ENCODE assay signal across 13 cellular contexts in genomic region chr2:229313591-229313990, GRCh38. TPM values are rescaled to one million over a fixed set of nuclear protein-coding genes. Genes with fewer than 3 reads are reported as not detected.
A peak's percentile ranks its signal among the peaks of the same experiment; 100 is the strongest.
DNase-seq lines count a peak whose midpoint lies in the region; ATAC-seq and TF ChIP-seq lines count a peak whose summit lies in the region.
"Had no signal": no experiment of that assay in that cellular context is flagged by ENCODE, and none has a peak within 500 bp of the region (broad histone marks: within the 10 kb centered on the region; RNA-seq: fewer than 3 reads in every experiment).

No MANE protein-coding gene starts in this region.

- no peaks in the 10 kb centered on the region for H3K9me3 ChIP-seq in prostate gland
- H3K9me3 ChIP-seq: colonic mucosa, right lobe of liver had no signal

- no peak overlapping the region for H3K4me3 ChIP-seq in fibroblast of the aortic adventitia (ENCODE audit: low read depth, low read length)
- H3K4me3 ChIP-seq in prostate gland, result no peak overlapping the region
- H3K4me3 ChIP-seq: colonic mucosa, right lobe of liver had no signal

- no peak overlapping the region for H3K27ac ChIP-seq in RWPE1
- no peak overlapping the region for H3K27ac ChIP-seq in prostate gland
- H3K27ac ChIP-seq: colonic mucosa, right lobe of liver had no signal

- no peaks in the 10 kb centered on the region for H3K4me1 ChIP-seq in prostate gland (replicated peaks)
- H3K4me1 ChIP-seq: colonic mucosa, right lobe of liver had no signal

- no peaks in the 10 kb centered on the region for H3K36me3 ChIP-seq in prostate gland
- H3K36me3 ChIP-seq: colonic mucosa, right lobe of liver had no signal

- no peak for TF ChIP-seq POLR2A in prostate gland (IDR thresholded peaks at IDR 0.05)

- no peaks in the 10 kb centered on the region for H3K27me3 ChIP-seq in prostate gland (replicated peaks; ENCODE audit: insufficient read depth)
- H3K27me3 ChIP-seq: colonic mucosa, right lobe of liver had no signal

- intact Hi-C loops in prostate gland (cut with DNase I), result no loop called here

- DNase-seq in Daoy (ENCODE audit: low read depth) (peak; percentile 43), RWPE1 (ENCODE audit: low spot score) (peak; percentile 54), fibroblast of the aortic adventitia (ENCODE audit: low read depth) (peak; percentile 95), pulmonary artery endothelial cell (ENCODE audit: low read depth, low spot score) (peak; percentile 49), prostate gland (ENCODE audit: low spot score) (no peak), ecto neural progenitor cell (ENCODE audit: low spot score) (no peak)
- DNase-seq in effector CD4-positive, alpha-beta T cell, result no peak
- DNase-seq: colonic mucosa, hypothalamus, KG1, right lobe of liver had no signal

- no peak for TF ChIP-seq CTCF in RWPE1 (conservative IDR thresholded peaks at IDR 0.05; ENCODE audit: low read depth)
- no peak for TF ChIP-seq CTCF in fibroblast of the aortic adventitia (IDR thresholded peaks at IDR 0.05; ENCODE audit: insufficient read depth, low read length)
- TF ChIP-seq CTCF in prostate gland (IDR thresholded peaks at IDR 0.05), result no peak

- POLR2A ChIA-PET in RWPE1 (lab: Yijun Ruan, JAX; ENCODE audit: low non-redundant PET), result no interaction called here

- 65% methylated on average over 3 of the region's 3 CpGs for WGBS in prostate gland

- CTCF ChIA-PET in RWPE1 (lab: Yijun Ruan, JAX), result no interaction called here

- ATAC-seq in GM18909 (IDR thresholded peaks at IDR 0.05; ENCODE audit: poor library complexity, unreplicated experiment), result no peak
- ATAC-seq: HCT116 had no signal

RNA-seq across cellular contexts. Expression of gene PID1, which starts 42.5 kb away (rescaled TPM):
- 6.1 and 7.2 TPM in 2 replicates for total RNA-seq in Daoy (2014; rRNA removed; shearing (Covaris generic))
- total RNA-seq in fibroblast of the aortic adventitia (ENCODE audit: low replicate concordance), result 0.57 and 13.0 TPM in 2 replicates
- total RNA-seq in pulmonary artery endothelial cell, result 0.11 TPM in 1 of 2 replicates, not detected in the other
- total RNA-seq in prostate gland, result 10 to 100 TPM; 14.0 to 21.0 TPM

Comparison
In these comparisons a context has a peak if more than half of its experiments do, and no peak if none do; other contexts are left out.
1. DNase-seq: peak in Daoy (single experiment), RWPE1 (single experiment), fibroblast of the aortic adventitia (single experiment) and pulmonary artery endothelial cell (single experiment); none in prostate gland (single experiment), effector CD4-positive, alpha-beta T cell (single experiment) and ecto neural progenitor cell (single experiment).